ENCODE assay signal across 9 cellular contexts in genomic region chr16:81617021-81617346, GRCh38.
A peak's percentile ranks its signal among the peaks of the same experiment; 100 is the strongest.
DNase-seq lines count a peak whose midpoint lies in the region; ATAC-seq and TF ChIP-seq lines count a peak whose summit lies in the region.
"Had no signal": no experiment of that assay in that cellular context is flagged by ENCODE, and none has a peak within 500 bp of the region (broad histone marks: within the 10 kb centered on the region; RNA-seq: fewer than 3 reads in every experiment).

No MANE protein-coding gene starts in this region.

- H3K9me3 ChIP-seq in CD4-positive, alpha-beta memory T cell (ENCODE audit: control insufficient read depth in 1 of 2, low read length in 2 of 2): no peaks in the 10 kb centered on the region
- no peaks in the 10 kb centered on the region for H3K9me3 ChIP-seq in Loucy (ENCODE audit: insufficient read depth, low read depth, low read length)
- peaks cover 6% of the 10 kb centered on the region for H3K9me3 ChIP-seq in trophoblast cell (ENCODE audit: insufficient read depth, low read depth, low read length)

- peak overlapping the region in 2 of 7 donors; percentile 96 to 97 for H3K27ac Mint-ChIP-seq in CD4-positive, alpha-beta memory T cell

- no peak overlapping the region for H3K9ac ChIP-seq in Loucy (ENCODE audit: low read depth, low read length, poor library complexity, severe bottlenecking)
- no peak overlapping the region for H3K9ac ChIP-seq in trophoblast cell (ENCODE audit: low read length)

- TF ChIP-seq CTCF in Loucy (conservative IDR thresholded peaks at IDR 0.05; ENCODE audit: low read length): no peak

- no peak for DNase-seq in CD4-positive, alpha-beta memory T cell
- DNase-seq in trophoblast cell (peak; percentile 89 to 93), NCI-H2227 treated with DMSO at 0.1 percent for 48 hours (lab: John Stamatoyannopoulos, UW) (no peak)
- DNase-seq: NCI-H748 treated with DMSO at 0.1 percent for 48 hours, SIG-M5 had no signal

- H3K4me1 ChIP-seq in CD4-positive, alpha-beta memory T cell (ENCODE audit: insufficient read depth, low read length): peaks cover 25% of the 10 kb centered on the region
- peaks cover 12% of the 10 kb centered on the region for H3K4me1 ChIP-seq in Loucy (ENCODE audit: insufficient read depth, low read length, poor library complexity, severe bottlenecking)
- peaks cover 27 to 36% of the 10 kb centered on the region in 2 experiments for H3K4me1 ChIP-seq in trophoblast cell (ENCODE audit: control insufficient read depth in 1 of 2, insufficient read depth in 2 of 2, low read length in 2 of 2)

- no peak overlapping the region for H3K4ac ChIP-seq in trophoblast cell (ENCODE audit: low read depth, low read length)

- peak overlapping the region; percentile 75 for H3K27ac ChIP-seq in CD4-positive, alpha-beta memory T cell (ENCODE audit: low read depth, low read length)
- H3K27ac ChIP-seq in cingulate gyrus (ENCODE audit: low read depth, low read length) (peak overlapping the region; percentile 66), trophoblast cell (ENCODE audit: low read depth, low read length) (no peak overlapping the region)

- H4K8ac ChIP-seq in trophoblast cell (ENCODE audit: low read depth, low read length): no peak overlapping the region

- H4K20me1 ChIP-seq in Loucy (ENCODE audit: insufficient read depth, low read length, poor library complexity, severe bottlenecking): no peaks in the 10 kb centered on the region

- H2BK12ac ChIP-seq in trophoblast cell (ENCODE audit: low read length): no peak overlapping the region

- intact Hi-C loops in CD4-positive, alpha-beta memory T cell (cut with micrococcal nuclease): loop anchor here (5.0 kb wide), 1 partner anchor 95 kb away; no protein-coding TSS in a partner anchor

- peak overlapping the region; percentile 29 for H3K4me2 ChIP-seq in Loucy (ENCODE audit: low read depth, low read length, poor library complexity, severe bottlenecking)
- H3K4me2 ChIP-seq in trophoblast cell (ENCODE audit: low read length): no peak overlapping the region

- CTCF ChIA-PET in CD4-positive, alpha-beta memory T cell (lab: Charles Lee; ENCODE audit: partially characterized antibody): interaction anchor here (1.0 to 3.3 kb wide), 10 partner anchors 14 to 216 kb away, joined by 3 to 15 read pairs (median 4); no protein-coding TSS in a partner anchor

- WGBS in trophoblast cell (ENCODE audit: extremely low coverage, insufficient coverage, insufficient read length): no CpG with 5 or more reads among the region's 8 CpGs

- no peak overlapping the region for H4K12ac ChIP-seq in trophoblast cell (ENCODE audit: low read depth, low read length)

- H3K14ac ChIP-seq in trophoblast cell (ENCODE audit: low read length): no peak overlapping the region

- H3K23ac ChIP-seq in trophoblast cell (ENCODE audit: low read length): no peak overlapping the region

- H3K9me3 Mint-ChIP-seq in CD4-positive, alpha-beta memory T cell: no peaks in the 10 kb centered on the region

- H3K79me2 ChIP-seq in Loucy (ENCODE audit: insufficient read depth, low read length) (peaks cover 6% of the 10 kb centered on the region; the same call in 1 of the 2 replicates), trophoblast cell (ENCODE audit: control insufficient read depth, insufficient read depth, low read length, poor library complexity) (no peaks in the 10 kb centered on the region)

- peaks cover 6% of the 10 kb centered on the region for H3K79me1 ChIP-seq in trophoblast cell (ENCODE audit: low read length)

- no peaks in the 10 kb centered on the region for H3K36me3 ChIP-seq in CD4-positive, alpha-beta memory T cell (ENCODE audit: insufficient read depth, low read length)
- H3K36me3 ChIP-seq in Loucy (ENCODE audit: insufficient read depth, low read length) (peaks cover 20% of the 10 kb centered on the region; the same call in 1 of the 2 replicates), trophoblast cell (ENCODE audit: control insufficient read depth in 1 of 2, insufficient read depth in 2 of 2, low read length in 2 of 2) (peaks cover 47 to 50% of the 10 kb centered on the region in 2 experiments)

- peak overlapping the region; percentile 20 for H3K18ac ChIP-seq in trophoblast cell (ENCODE audit: low read length)

- peaks cover 4 to 5% of the 10 kb centered on the region in 2 donors for H3K36me3 Mint-ChIP-seq in CD4-positive, alpha-beta memory T cell

- H3K4me3 Mint-ChIP-seq in CD4-positive, alpha-beta memory T cell: peak overlapping the region; percentile 13 to 82 (median 76)

- no peaks in the 10 kb centered on the region for H3K27me3 Mint-ChIP-seq in CD4-positive, alpha-beta memory T cell

- H4K91ac ChIP-seq in trophoblast cell (ENCODE audit: low read depth, low read length): no peak overlapping the region

- H3K4me1 Mint-ChIP-seq in CD4-positive, alpha-beta memory T cell: peaks cover 9 to 19% (median 12%) of the 10 kb centered on the region in 4 donors

- ATAC-seq in esophagus mucosa: no peak
- ATAC-seq in HG03432 (IDR thresholded peaks at IDR 0.05; ENCODE audit: unreplicated experiment): no peak

- H3K4me3 ChIP-seq in CD4-positive, alpha-beta memory T cell (ENCODE audit: low read length in 2 of 2): peak overlapping the region in 1 of 2 donors; percentile 53
- no peak overlapping the region for H3K4me3 ChIP-seq in Loucy (ENCODE audit: low read length, poor library complexity, severe bottlenecking)
- no peak overlapping the region for H3K4me3 ChIP-seq in trophoblast cell (ENCODE audit: low read depth, low read length)

- H2BK5ac ChIP-seq in trophoblast cell (ENCODE audit: low read depth, low read length, poor library complexity): no peak overlapping the region

- no peaks in the 10 kb centered on the region for H3F3A ChIP-seq in Loucy (ENCODE audit: low read depth)

- no peak overlapping the region for H2AK5ac ChIP-seq in trophoblast cell (ENCODE audit: low read length)

- no peaks in the 10 kb centered on the region for H3K27me3 ChIP-seq in CD4-positive, alpha-beta memory T cell (ENCODE audit: insufficient read depth, low read length)
- H3K27me3 ChIP-seq in Loucy (ENCODE audit: insufficient read depth, low read length, poor library complexity, severe bottlenecking) (no peaks in the 10 kb centered on the region), trophoblast cell (ENCODE audit: insufficient read depth, low read length) (no peaks in the 10 kb centered on the region)

- no peak overlapping the region for H2BK120ac ChIP-seq in trophoblast cell (ENCODE audit: insufficient read depth, low read length, poor library complexity)

- H2AFZ ChIP-seq in Loucy (ENCODE audit: low read length) (no peak overlapping the region), trophoblast cell (ENCODE audit: insufficient read depth, low read length, poor library complexity) (no peak overlapping the region)

- no peaks in the 10 kb centered on the region for H3K9me2 ChIP-seq in Loucy (replicated peaks; ENCODE audit: low read depth, low read length)

- POLR2A ChIA-PET in CD4-positive, alpha-beta memory T cell (lab: Charles Lee; ENCODE audit: partially characterized antibody): interaction anchor here (0.6 to 2.6 kb wide), 16 partner anchors 10 to 610 kb away, joined by 3 to 18 read pairs (median 4); partner anchors contain the start of genes CENPN, CMC2, CMIP and GAN

Comparison
In these comparisons a context has a peak if more than half of its experiments do, and no peak if none do; other contexts are left out.
1. DNase-seq: peak in trophoblast cell (2 of 2); none in CD4-positive, alpha-beta memory T cell (0 of 5) and NCI-H2227 treated with DMSO at 0.1 percent for 48 hours (single experiment).